Comparison of ENCODE assay signal across 8 cellular contexts in genomic region chr1:32539584-32540571, GRCh38. TPM values are rescaled to one million over a fixed set of nuclear protein-coding genes. Genes with fewer than 3 reads are reported as not detected.
DNase-seq lines count a peak whose midpoint lies in the region; ATAC-seq and TF ChIP-seq lines count a peak whose summit lies in the region.

No MANE protein-coding gene starts in this region.

- DNase-seq in Caco-2 (peak in 1 of 2 experiments; percentile 54), SJCRH30 (peak; percentile 38 to 52), cerebellum (ENCODE audit: low spot score) (peak; percentile 41), iris pigment epithelial cell (ENCODE audit: low read depth) (peak; percentile 59)
- no peak for DNase-seq in stimulated activated naive CD4-positive, alpha-beta T cell treated with Interleukin-2 at 50 U/mL for 16 hours (lab: John Stamatoyannopoulos, UW)

- H3K27ac Mint-ChIP-seq in Caco-2 (ENCODE audit: unreplicated experiment): peak overlapping the region; percentile 68

- H3K4me3 Mint-ChIP-seq in Caco-2 (ENCODE audit: unreplicated experiment): peak overlapping the region; percentile 84

- TF ChIP-seq CTCF in Caco-2 (IDR thresholded peaks at IDR 0.05; ENCODE audit: insufficient read depth in 1 of 2, low read depth in 1 of 2, low read length in 1 of 2, severe bottlenecking in 1 of 2, unreplicated experiment in 1 of 2): no peak

- H3K9me3 ChIP-seq in Caco-2 (no peaks in the 10 kb centered on the region), SJCRH30 (replicated peaks) (no peaks in the 10 kb centered on the region), skeletal muscle tissue (ENCODE audit: control insufficient read depth in 3 of 3, low read length in 3 of 3) (no peaks in the 10 kb centered on the region)

- no peaks in the 10 kb centered on the region for H3K36me3 Mint-ChIP-seq in Caco-2 (ENCODE audit: insufficient read depth, unreplicated experiment)

- H3K36me3 ChIP-seq in Caco-2 (ENCODE audit: control insufficient read depth, insufficient read depth, low read length) (no peaks in the 10 kb centered on the region), SJCRH30 (0 out of 2 replicates have a peak, but pooled peaks cover 2% of the 10 kb centered on the region), skeletal muscle tissue (ENCODE audit: control insufficient read depth in 3 of 3, insufficient read depth in 3 of 3, low read length in 3 of 3) (no peaks in the 10 kb centered on the region)

- intact Hi-C loops in Caco-2 (cut with micrococcal nuclease; ENCODE audit: unreplicated experiment): no loop called here

- no peaks in the 10 kb centered on the region for H3K9me3 Mint-ChIP-seq in Caco-2 (ENCODE audit: unreplicated experiment)

- ATAC-seq in HG02798 (IDR thresholded peaks at IDR 0.05; ENCODE audit: poor library complexity, unreplicated experiment) (peak; percentile 41), HG02852 (IDR thresholded peaks at IDR 0.05; ENCODE audit: unreplicated experiment) (no peak)

- H3K27ac ChIP-seq in SJCRH30: no peak overlapping the region
- H3K27ac ChIP-seq in skeletal muscle tissue (ENCODE audit: low read depth, low read length): no peak overlapping the region

- POLR2A ChIA-PET in Caco-2 (lab: Charles Lee): no interaction called here

- peaks cover 6% of the 10 kb centered on the region for H3K4me1 Mint-ChIP-seq in Caco-2 (ENCODE audit: low read depth, unreplicated experiment)

- no peaks in the 10 kb centered on the region for H3K27me3 Mint-ChIP-seq in Caco-2 (ENCODE audit: insufficient read depth, unreplicated experiment)

- CTCF ChIA-PET in Caco-2 (lab: Charles Lee): interaction anchor here (1.4 kb wide), 1 partner anchor 20 kb away, joined by 4 read pairs; no protein-coding TSS in a partner anchor

- H3K9ac ChIP-seq in skeletal muscle tissue (ENCODE audit: low read depth in 1 of 3, low read length in 3 of 3): peak overlapping the region; percentile 40 to 82 (median 66)

- H3K27me3 ChIP-seq in Caco-2 (replicated peaks; ENCODE audit: control insufficient read depth, insufficient read depth, low read length): no peaks in the 10 kb centered on the region
- no peaks in the 10 kb centered on the region for H3K27me3 ChIP-seq in SJCRH30
- H3K27me3 ChIP-seq in skeletal muscle tissue (ENCODE audit: control insufficient read depth in 3 of 3, insufficient read depth in 3 of 3, low read length in 3 of 3): no peaks in the 10 kb centered on the region

- BruUV-seq in Caco-2 (replicated peaks; lab: Mats Ljungman, UMichigan): no TSS peak

- H3K4me3 ChIP-seq in Caco-2 (ENCODE audit: low read depth, low read length): peak overlapping the region; percentile 58
- peak overlapping the region; percentile 63 for H3K4me3 ChIP-seq in SJCRH30
- H3K4me3 ChIP-seq in skeletal muscle tissue (ENCODE audit: low read length in 3 of 3): peak overlapping the region; percentile 79 to 84 (median 84)

- H3K4me1 ChIP-seq in Caco-2 (peaks cover 6% of the 10 kb centered on the region; the same call in 1 of the 2 replicates), SJCRH30 (0 out of 2 replicates have a peak, but pooled peaks cover 4% of the 10 kb centered on the region), skeletal muscle tissue (ENCODE audit: control insufficient read depth in 3 of 3, insufficient read depth in 3 of 3, low read length in 3 of 3) (peaks cover 9 to 10% (median 9%) of the 10 kb centered on the region in 3 donors)

RNA-seq across cellular contexts. Expression of gene ZBTB8A, which starts 0.7 kb away (rescaled TPM):
- total RNA-seq in Caco-2 (2022) (3.2 and 3.7 TPM in 2 replicates), cerebellum (20.1 TPM), skeletal muscle tissue (10.4 TPM)
- total RNA-seq in SJCRH30 (2014; rRNA removed; shearing (Covaris generic)): 8.9 and 9.2 TPM in 2 replicates
